Comparison of ENCODE assay signal across 1 cellular context in the genomic region with DNA sequence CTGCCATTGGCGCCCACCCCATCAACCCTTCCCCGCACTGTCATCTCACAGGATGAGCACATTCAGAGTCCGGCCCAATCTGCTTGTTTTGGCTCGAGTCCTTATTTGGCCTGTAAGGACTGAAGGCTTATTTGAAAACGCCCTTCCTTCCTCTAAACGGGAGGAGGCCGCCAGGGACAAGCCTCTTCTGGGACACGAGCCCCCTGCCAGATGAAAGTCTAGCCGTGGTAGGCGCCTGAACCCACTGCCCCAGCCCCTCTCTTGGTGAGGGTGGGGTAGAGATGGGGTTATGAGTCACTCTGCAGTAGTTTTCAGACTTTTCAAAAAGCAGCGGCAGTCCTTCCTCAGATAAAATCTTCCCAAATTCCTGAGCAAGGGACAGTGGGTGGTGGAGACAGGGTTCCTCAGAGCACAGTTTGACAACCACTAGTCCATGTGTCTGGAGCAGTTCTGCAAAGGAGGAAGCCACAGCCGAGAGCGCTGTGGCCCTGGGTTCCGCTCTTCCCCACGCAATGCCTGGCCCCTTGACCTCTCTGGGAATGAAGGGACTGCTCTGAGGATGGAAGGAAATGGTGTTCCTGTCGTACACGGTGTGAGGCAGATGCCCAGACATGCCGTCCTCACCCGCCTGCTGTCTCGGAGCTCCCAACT.
TF ChIP-seq lines count a peak whose summit lies in the region.

No MANE protein-coding gene starts in this region.

TF ChIP-seq in HCT116, 20 proteins besides CTCF, POLR2A, EP300 and RAD21 (continued from another document):
- TF ChIP-seq, protein P1, sequence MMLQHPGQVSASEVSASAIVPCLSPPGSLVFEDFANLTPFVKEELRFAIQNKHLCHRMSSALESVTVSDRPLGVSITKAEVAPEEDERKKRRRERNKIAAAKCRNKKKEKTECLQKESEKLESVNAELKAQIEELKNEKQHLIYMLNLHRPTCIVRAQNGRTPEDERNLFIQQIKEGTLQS (IDR thresholded peaks at IDR 0.05) = no peak
- TF ChIP-seq ZFX (IDR thresholded peaks at IDR 0.05) (no peak), TCF7L2 (IDR thresholded peaks at IDR 0.05; ENCODE audit: borderline replicate concordance, extremely low read depth, insufficient read depth, insufficient read length) (no peak), ZNF274 (IDR thresholded peaks at IDR 0.05; ENCODE audit: low read depth, low read length) (no peak)
TF ChIP-seq in HCT116: peak in this region for 1.
